In the genomic region with DNA sequence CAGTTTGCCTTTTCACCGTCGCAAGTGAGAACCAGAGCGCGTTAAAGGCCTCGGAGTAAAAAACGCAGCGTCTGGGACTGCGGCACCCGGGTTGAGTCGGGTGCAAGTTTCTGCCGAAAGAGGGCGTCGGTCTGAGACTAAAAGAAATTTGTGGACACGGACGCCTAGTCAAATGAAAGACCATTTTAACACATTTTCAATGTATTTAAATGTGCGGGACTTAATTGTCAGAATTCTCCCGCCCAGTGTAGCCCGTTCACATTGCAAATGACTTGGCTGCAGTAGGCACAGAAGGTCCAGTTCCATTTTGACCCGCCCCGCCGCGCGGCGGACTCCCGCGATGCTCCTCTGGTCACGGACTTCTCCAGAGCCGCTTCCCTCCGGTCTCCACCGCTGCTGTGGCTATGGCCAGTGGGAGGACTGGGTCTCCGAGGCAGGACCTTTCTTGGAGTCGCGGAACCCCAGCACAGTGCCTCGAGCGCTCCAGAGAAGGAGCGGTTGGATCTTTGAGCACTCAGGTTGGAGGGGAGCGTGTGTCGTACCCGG, we compare ENCODE assay signal across 8 cellular contexts. TPM values are rescaled to one million over a fixed set of nuclear protein-coding genes. Genes with fewer than 3 reads are reported as not detected.
DNase-seq lines count a peak whose midpoint lies in the region; ATAC-seq, FAIRE-seq and TF ChIP-seq lines count a peak whose summit lies in the region.

No MANE protein-coding gene starts in this region.

- BruUV-seq in GM12878 (replicated peaks; lab: Mats Ljungman, UMichigan) = no TSS peak

- peak overlapping the region; percentile 9 for H2AFZ ChIP-seq in GM12878 (ENCODE audit: control insufficient read depth, low read depth, low read length)

- RAD21 ChIA-PET in GM12878 (lab: Charles Lee; ENCODE audit: unreplicated experiment) = no interaction called here

- peak overlapping the region; percentile 78 for H3K27ac ChIP-seq in RWPE1
- H3K27ac ChIP-seq in GM12878 (ENCODE audit: control insufficient read depth, insufficient read depth) = no peak overlapping the region
- no peak overlapping the region for H3K27ac ChIP-seq in iPS DF 6.9 (ENCODE audit: low read length)
- H3K27ac ChIP-seq in rectal smooth muscle tissue (ENCODE audit: low read depth, low read length) = peak overlapping the region; percentile 90

- H3K9ac ChIP-seq in GM12878 (ENCODE audit: control insufficient read depth, insufficient read depth, low read length) (no peak overlapping the region), rectal smooth muscle tissue (ENCODE audit: low read length) (no peak overlapping the region)

- DNase-seq in AML-193 (lab: John Stamatoyannopoulos, UW) (peak; percentile 16 to 24), HuH-7.5 (ENCODE audit: low spot score) (peak; percentile 76), RWPE1 (ENCODE audit: low spot score) (peak; percentile 70), GM12878 (ENCODE audit: low read depth, low spot score) (no peak), iPS DF 6.9 (ENCODE audit: low read depth, low spot score) (no peak), NCI-H187 treated with DMSO at 0.1 percent for 48 hours (lab: John Stamatoyannopoulos, UW) (no peak)

- H3K4me2 ChIP-seq in GM12878 (ENCODE audit: control insufficient read depth, insufficient read depth) = peak overlapping the region; percentile 70

- SMC1A ChIA-PET in GM12878 (lab: Charles Lee; ENCODE audit: uncharacterized antibody, unreplicated experiment) = interaction anchor here (0.7 kb wide), 1 partner anchor 439 kb away, joined by 3 read pairs; no protein-coding TSS in a partner anchor

- H3K27me3 ChIP-seq in GM12878 (replicated peaks in 1 of 2; ENCODE audit: control insufficient read depth in 2 of 2, insufficient read depth in 2 of 2, low read length in 1 of 2) (peaks cover 12 to 32% of the 10 kb centered on the region in 2 experiments), iPS DF 6.9 (ENCODE audit: control insufficient read depth, insufficient read depth, low read length) (peaks cover 56% of the 10 kb centered on the region), rectal smooth muscle tissue (ENCODE audit: control insufficient read depth, insufficient read depth, low read length) (peaks cover 4% of the 10 kb centered on the region)

- CTCF ChIA-PET in RWPE1 (lab: Yijun Ruan, JAX) (interaction anchor here (0.6 to 2.5 kb wide), 5 partner anchors 120 to 712 kb away, joined by 3 to 10 read pairs (median 5); no protein-coding TSS in a partner anchor), GM12878 (lab: Yijun Ruan, JAX) (interaction anchor here (0.7 to 2.2 kb wide), 4 partner anchors 142 to 714 kb away, joined by 3 to 6 read pairs (median 3); no protein-coding TSS in a partner anchor)

- FAIRE-seq in GM12878 (lab: Jason Lieb, UNC) = peak; percentile 52

- in situ Hi-C loops in GM12878 (cut with MboI) = loop anchor here (10.0 kb wide), 1 partner anchor 705 kb away; no protein-coding TSS in a partner anchor

- H3K79me2 ChIP-seq in GM12878 (ENCODE audit: control insufficient read depth, insufficient read depth, low read length) = no peaks in the 10 kb centered on the region

- POLR2A ChIA-PET in RWPE1 (lab: Yijun Ruan, JAX; ENCODE audit: low non-redundant PET) = no interaction called here
- POLR2A ChIA-PET in GM12878 (lab: Charles Lee) = interaction anchor here (0.6 kb wide), 1 partner anchor 874 kb away, joined by 3 read pairs; no protein-coding TSS in a partner anchor

- intact Hi-C loops in GM12878 (cut with micrococcal nuclease; ENCODE audit: unreplicated experiment) = loop anchor here (1.0 to 10.0 kb wide), 4 partner anchors 142 to 713 kb away; no protein-coding TSS in a partner anchor

- H3K4me3 ChIP-seq in GM12878 (peak overlapping the region; percentile 69), iPS DF 6.9 (ENCODE audit: low read length) (peak overlapping the region; percentile 16; the same call in 1 of the 2 replicates), rectal smooth muscle tissue (ENCODE audit: low read length) (peak overlapping the region; percentile 86)

- peak; percentile 34; the same call in 1 of the 2 replicates for TF ChIP-seq RAD21 in GM12878 (IDR thresholded peaks at IDR 0.05; ENCODE audit: insufficient read depth, low read depth, low read length)

- ATAC-seq in GM19023 (IDR thresholded peaks at IDR 0.05; ENCODE audit: unreplicated experiment) (peak; percentile 58), GM12878 (peak; percentile 90)

- WGBS in GM12878 (ENCODE audit: insufficient coverage, insufficient replicate concordance, low lambda C conversion rate, missing lambda C conversion rate) = 6% methylated on average over 39 of the region's 39 CpGs
- WGBS in iPS DF 6.9 (ENCODE audit: insufficient coverage, insufficient read length) = no CpG with 5 or more reads among the region's 39 CpGs

- H4K20me1 ChIP-seq in GM12878 (ENCODE audit: control insufficient read depth, insufficient read depth) = no peaks in the 10 kb centered on the region

- H3K4me1 ChIP-seq in GM12878 (ENCODE audit: control insufficient read depth, insufficient read depth, low read length) = 0 out of 2 replicates have a peak, but pooled peaks cover 4% of the 10 kb centered on the region
- peaks cover 7% of the 10 kb centered on the region for H3K4me1 ChIP-seq in iPS DF 6.9 (ENCODE audit: control insufficient read depth, insufficient read depth, low read length)
- H3K4me1 ChIP-seq in rectal smooth muscle tissue (ENCODE audit: control insufficient read depth, insufficient read depth, low read length) = no peaks in the 10 kb centered on the region

- no peak for TF ChIP-seq POLR2A in GM12878 (IDR thresholded peaks at IDR 0.05; ENCODE audit: low read depth, low read length)

- TF ChIP-seq CTCF in RWPE1 (conservative IDR thresholded peaks at IDR 0.05; ENCODE audit: low read depth) (peak; percentile 92), GM12878 (IDR thresholded peaks at IDR 0.05 in 2 of 3, conservative IDR thresholded peaks at IDR 0.05 in 1 of 3; ENCODE audit: control insufficient read depth in 2 of 3, extremely low read depth in 1 of 3, insufficient read depth in 1 of 3, low read depth in 3 of 3, low read length in 3 of 3) (peak; percentile 54 to 66 (median 66))

- H3K9me3 ChIP-seq in GM12878 (replicated peaks; ENCODE audit: control insufficient read depth, insufficient read depth, low read length) (no peaks in the 10 kb centered on the region; the same call in 2 of the 3 replicates), iPS DF 6.9 (ENCODE audit: control insufficient read depth, insufficient read depth, low read length) (no peaks in the 10 kb centered on the region)

- H3K36me3 ChIP-seq in GM12878 (ENCODE audit: control insufficient read depth in 2 of 2, insufficient read depth in 2 of 2, low read length in 1 of 2) = no peaks in the 10 kb centered on the region
- no peaks in the 10 kb centered on the region for H3K36me3 ChIP-seq in iPS DF 6.9 (ENCODE audit: control insufficient read depth, insufficient read depth, low read length)
- no peaks in the 10 kb centered on the region for H3K36me3 ChIP-seq in rectal smooth muscle tissue (ENCODE audit: control insufficient read depth, insufficient read depth, low read length)

- TF ChIP-seq EP300 in GM12878 (IDR thresholded peaks at IDR 0.05; ENCODE audit: borderline replicate concordance in 1 of 2, control insufficient read depth in 1 of 2, low read depth in 2 of 2, low read length in 2 of 2) = no peak

TF ChIP-seq in GM12878, 131 proteins besides CTCF, POLR2A, EP300 and RAD21:
- TF ChIP-seq ZNF217 (IDR thresholded peaks at IDR 0.05) (no peak), SMC3 (IDR thresholded peaks at IDR 0.05; ENCODE audit: borderline replicate concordance, low read length) (peak; percentile 39; the same call in 1 of the 2 replicates)

RNA-seq across cellular contexts. Expression of gene NPR3, which starts 1.3 kb away (rescaled TPM):
- total RNA-seq in GM12878 (2013; cell fraction: nucleolus; rRNA removed) = 0.61 and 1.5 TPM in 2 replicates
- not detected in 2 replicates for total RNA-seq in GM12878 (2014; rRNA removed)
- total RNA-seq in GM12878 (2014; rRNA removed; fragmentation: Illumina TruSeq; extraction: Trizol) = not detected in 2 replicates
- not detected in 2 replicates for total RNA-seq in GM12878 (2021)
- polyA plus RNA-seq in GM12878 (2011; ENCODE audit: low read depth) = not detected
- polyA plus RNA-seq in GM12878 (2011; rRNA removed) = 0.36 and 0.37 TPM in 2 replicates
- 0.08 and 0.13 TPM in 2 replicates for polyA plus RNA-seq in GM12878 (2011; cell fraction: cytosol; rRNA removed)
- 0.41 and 0.69 TPM in 2 replicates for polyA plus RNA-seq in GM12878 (2011; cell fraction: nucleus; rRNA removed)
- 0.04 and 0.31 TPM in 2 replicates for polyA plus RNA-seq in GM12878 (2012)
- 0.01 TPM in 1 of 2 replicates, not detected in the other for polyA plus RNA-seq in GM12878 (2014; fragmentation: Illumina TruSeq; extraction: Trizol)
- polyA plus RNA-seq in GM12878 (2014; fragmentation: Nextera tagmentation; extraction: Ambion mirVana) = not detected
- polyA plus RNA-seq in GM12878 (2014; rRNA removed) = not detected in 2 replicates
- polyA plus RNA-seq in GM12878 (2016; fragmentation: Nextera tagmentation; extraction: Ambion mirVana) = under 1 TPM in 1 of 2 experiments, not detected in 1; 0.14 TPM
- 0.29 and 0.62 TPM in 2 replicates for polyA minus RNA-seq in GM12878 (2011; rRNA and poly(A)+ RNA removed)
- 0.52 TPM in 1 of 2 replicates, not detected in the other for polyA minus RNA-seq in GM12878 (2011; cell fraction: cytosol; rRNA and poly(A)+ RNA removed)
- 0.60 and 0.86 TPM in 2 replicates for polyA minus RNA-seq in GM12878 (2011; cell fraction: nucleus; rRNA and poly(A)+ RNA removed)

Comparison
In these comparisons a context has a peak if more than half of its experiments do, and no peak if none do; other contexts are left out.
1. DNase-seq: peak in AML-193 (2 of 2), HuH-7.5 (single experiment) and RWPE1 (single experiment); none in GM12878 (single experiment), iPS DF 6.9 (single experiment) and NCI-H187 treated with DMSO at 0.1 percent for 48 hours (single experiment).
2. H3K27ac ChIP-seq: peak in RWPE1 (single experiment) and rectal smooth muscle tissue (single experiment); none in GM12878 (single experiment) and iPS DF 6.9 (single experiment).
3. H3K4me3 ChIP-seq: peak in every context shown above with its lines; median percentile 86 in rectal smooth muscle tissue; 69 in GM12878; 16 in iPS DF 6.9.